In the genomic region with DNA sequence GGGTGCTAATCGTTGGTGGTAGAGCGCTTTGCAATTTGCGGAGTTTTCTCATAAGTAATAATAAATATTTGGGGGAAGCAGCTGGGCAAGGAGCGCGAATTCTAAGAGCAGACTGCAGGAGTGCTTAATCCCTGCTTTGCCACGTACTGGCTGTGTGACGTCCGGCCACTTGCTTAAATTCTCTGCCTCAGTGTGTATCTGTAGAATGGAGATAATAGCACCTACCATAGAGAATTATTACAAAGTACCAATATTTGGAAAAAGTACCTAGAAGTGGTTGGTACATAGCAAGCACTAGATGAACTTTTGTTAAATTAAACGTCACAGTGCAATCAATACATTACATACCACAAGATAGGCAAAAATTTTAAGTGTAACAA, we compare ENCODE assay signal across 8 cellular contexts. TPM values are rescaled to one million over a fixed set of nuclear protein-coding genes. Genes with fewer than 3 reads are reported as not detected.
DNase-seq lines count a peak whose midpoint lies in the region; ATAC-seq and TF ChIP-seq lines count a peak whose summit lies in the region.

No MANE protein-coding gene starts in this region.

- ATAC-seq in GM19395 (IDR thresholded peaks at IDR 0.05; ENCODE audit: unreplicated experiment) (peak; percentile 48), HG03378 (IDR thresholded peaks at IDR 0.05; ENCODE audit: unreplicated experiment) (peak; percentile 28)
- peak; percentile 34 for ATAC-seq in activated naive CD8-positive, alpha-beta T cell treated with anti-CD3 and anti-CD28 coated beads, Interleukin-2, amount 50 U/mL, for 24 hours

- H3K9ac ChIP-seq in iPS-18a (ENCODE audit: low read length): peak overlapping the region; percentile 77

- no peak overlapping the region for H3K27ac ChIP-seq in iPS-18a (ENCODE audit: low read length)
- peak overlapping the region; percentile 87 to 98 (median 97) for H3K27ac ChIP-seq in stomach

- TF ChIP-seq POLR2A in stomach (IDR thresholded peaks at IDR 0.05): no peak

- H3K4me3 ChIP-seq in BE2C (ENCODE audit: low read depth, low read length) (peak overlapping the region; percentile 87), iPS-18a (ENCODE audit: low read length) (peak overlapping the region; percentile 79), stomach (peak overlapping the region; percentile 61 to 94 (median 84))

- peaks cover 20% of the 10 kb centered on the region for H3K4me1 Mint-ChIP-seq in activated naive CD8-positive, alpha-beta T cell treated with anti-CD3 and anti-CD28 coated beads, Interleukin-2, amount 50 U/mL, for 24 hours

- intact Hi-C loops in stomach (cut with DNase I; ENCODE audit: low total_unique reads) (no loop called here), posterior vena cava (cut with DNase I) (no loop called here)

- H3K9me3 Mint-ChIP-seq in activated naive CD8-positive, alpha-beta T cell treated with anti-CD3 and anti-CD28 coated beads, Interleukin-2, amount 50 U/mL, for 24 hours: no peaks in the 10 kb centered on the region

- H3K27ac Mint-ChIP-seq in activated naive CD8-positive, alpha-beta T cell treated with anti-CD3 and anti-CD28 coated beads, Interleukin-2, amount 50 U/mL, for 24 hours: peak overlapping the region; percentile 82

- H3K27me3 ChIP-seq in BE2C (no peaks in the 10 kb centered on the region), iPS-18a (ENCODE audit: control insufficient read depth, insufficient read depth, low read length) (no peaks in the 10 kb centered on the region), stomach (no peaks in the 10 kb centered on the region)

- H3K27me3 Mint-ChIP-seq in activated naive CD8-positive, alpha-beta T cell treated with anti-CD3 and anti-CD28 coated beads, Interleukin-2, amount 50 U/mL, for 24 hours: no peaks in the 10 kb centered on the region

- H3K4me1 ChIP-seq in BE2C (peaks cover 10% of the 10 kb centered on the region), iPS-18a (ENCODE audit: control insufficient read depth, low read depth, low read length) (peaks cover 11% of the 10 kb centered on the region), stomach (peaks cover 27 to 47% (median 38%) of the 10 kb centered on the region in 4 donors)

- H3K4me3 Mint-ChIP-seq in activated naive CD8-positive, alpha-beta T cell treated with anti-CD3 and anti-CD28 coated beads, Interleukin-2, amount 50 U/mL, for 24 hours: no peak overlapping the region

- no peaks in the 10 kb centered on the region for H3K9me3 ChIP-seq in BE2C
- H3K9me3 ChIP-seq in iPS-18a (ENCODE audit: control insufficient read depth, low read depth, low read length): no peaks in the 10 kb centered on the region
- H3K9me3 ChIP-seq in stomach: no peaks in the 10 kb centered on the region

- TF ChIP-seq CTCF in BE2C (IDR thresholded peaks at IDR 0.05; ENCODE audit: low read depth, low read length) (no peak), stomach (IDR thresholded peaks at IDR 0.05) (no peak)

- WGBS in stomach, 5 donors: 0 to 1% (median 1%) methylated on average over 9 of the region's 9 CpGs

- peaks cover 10% of the 10 kb centered on the region for H3K36me3 Mint-ChIP-seq in activated naive CD8-positive, alpha-beta T cell treated with anti-CD3 and anti-CD28 coated beads, Interleukin-2, amount 50 U/mL, for 24 hours (ENCODE audit: low read depth)

- DNase-seq in BE2C: no peak
- no peak for DNase-seq in activated naive CD8-positive, alpha-beta T cell treated with anti-CD3 and anti-CD28 coated beads, Interleukin-2, amount 50 U/mL, for 24 hours
- no peak for DNase-seq in stomach
- DNase-seq in posterior vena cava (ENCODE audit: low spot score): no peak
- DNase-seq in activated effector memory CD4-positive, alpha-beta T cell treated with anti-CD3 and anti-CD28 coated beads, Interleukin-2, amount 50 U/mL, for 16 hours: no peak

- H3K36me3 ChIP-seq in BE2C (0 out of 2 replicates have a peak, but pooled peaks cover 3% of the 10 kb centered on the region), iPS-18a (ENCODE audit: control insufficient read depth, low read depth, low read length) (peaks cover 5% of the 10 kb centered on the region), stomach (peaks cover 0 to 3% (median 0%) of the 10 kb centered on the region in 4 donors)

- no peak for TF ChIP-seq EP300 in stomach (IDR thresholded peaks at IDR 0.05)

RNA-seq across cellular contexts. Expression of a gene that starts 0.6 kb away (rescaled TPM):
- polyA plus RNA-seq in BE2C (2012; ENCODE audit: insufficient read depth, insufficient read length, low read depth): 69.5 TPM
- total RNA-seq in stomach (100 to 1,000 TPM in 2 of 5 donors, 10 to 100 TPM in 2, 1 to 10 TPM in 1; 9.8 to 169 (median 54.3) TPM), posterior vena cava (10 to 100 TPM; 82.1 to 98.9 TPM)
- polyA plus RNA-seq in stomach: 10 to 100 TPM; 12.8 to 16.5 (median 13.9) TPM

RNA-seq across cellular contexts. Expression of a gene that starts 24.2 kb away (rescaled TPM):
- polyA plus RNA-seq in BE2C (2012; ENCODE audit: insufficient read depth, insufficient read length, low read depth): not detected
- total RNA-seq in stomach: 1 to 10 TPM in 2 of 5 donors, not detected in 3; 2.4 to 9.9 TPM
- polyA plus RNA-seq in stomach: 1 to 10 TPM; 1.4 to 3.5 (median 2.3) TPM
- total RNA-seq in posterior vena cava: 1 to 10 TPM; 7.7 to 7.9 TPM
